Comparison of ENCODE assay signal across 12 cellular contexts in genomic region chr1:153652795-153653507, GRCh38. TPM values are rescaled to one million over a fixed set of nuclear protein-coding genes. Genes with fewer than 3 reads are reported as not detected.
A peak's percentile ranks its signal among the peaks of the same experiment; 100 is the strongest.
DNase-seq lines count a peak whose midpoint lies in the region; ATAC-seq and TF ChIP-seq lines count a peak whose summit lies in the region.
"Had no signal": no experiment of that assay in that cellular context is flagged by ENCODE, and none has a peak within 500 bp of the region (broad histone marks: within the 10 kb centered on the region; RNA-seq: fewer than 3 reads in every experiment).

No MANE protein-coding gene starts in this region.

- intact Hi-C loops in posterior cingulate gyrus (cut with DNase I) (loop anchor here (10.0 kb wide), 1 partner anchor 138 kb away; no protein-coding TSS in a partner anchor), dorsolateral prefrontal cortex (cut with DNase I) (no loop called here)

- H3K9me3 ChIP-seq in neutrophil, result no peaks in the 10 kb centered on the region
- H3K9me3 ChIP-seq in H9 (ENCODE audit: control insufficient read depth, low read depth, low read length), result no peaks in the 10 kb centered on the region

- H3K4ac ChIP-seq in H9 (ENCODE audit: low read depth, low read length), result no peak overlapping the region

- no peak overlapping the region for H2BK120ac ChIP-seq in H9 (ENCODE audit: low read depth, low read length, poor library complexity, severe bottlenecking)

- no peak overlapping the region for H2BK15ac ChIP-seq in H9 (ENCODE audit: low read depth, low read length)

- H2BK5ac ChIP-seq in H9 (ENCODE audit: insufficient read length, low read length), result no peak overlapping the region

- ATAC-seq in SK-N-SH treated with all-trans-retinoic acid at 6 μM for 48 hours, result peak; percentile 16

- H3K79me2 ChIP-seq in H9 (ENCODE audit: insufficient read depth, low read length), result no peaks in the 10 kb centered on the region

- no peak overlapping the region for H3K9ac ChIP-seq in H9 (ENCODE audit: extremely low read depth, insufficient read length, low read length)

- H2BK20ac ChIP-seq in H9 (ENCODE audit: low read depth, low read length, poor library complexity, severe bottlenecking), result no peak overlapping the region

- peak overlapping the region in 1 of 2 experiments; percentile 37 for H3K4me3 ChIP-seq in neutrophil (ENCODE audit: low read depth in 1 of 2, low read length in 1 of 2)
- no peak overlapping the region for H3K4me3 ChIP-seq in dorsolateral prefrontal cortex

- DNase-seq in CD1c-positive myeloid dendritic cell (ENCODE audit: extremely low spot score), result peak; percentile 68
- DNase-seq in fibroblast of peridontal ligament (ENCODE audit: extremely low read depth), result peak; percentile 34
- DNase-seq in posterior cingulate gyrus, result no peak
- DNase-seq in dorsolateral prefrontal cortex, result no peak
- no peak for DNase-seq in H9
- no peak for DNase-seq in iPS-NIHi7 (ENCODE audit: extremely low spot score)
- DNase-seq: cerebellar nuclear complex, KBM-7, NCI-H510A had no signal

- H4K5ac ChIP-seq in H9 (ENCODE audit: insufficient read length, low read depth, low read length), result no peak overlapping the region

- peaks cover under 1% of the 10 kb centered on the region in 2 experiments; a peak in 1 of 4 replicates for H3K4me1 Mint-ChIP-seq in H9

- no peak overlapping the region for H3K4me3 Mint-ChIP-seq in H9
- H3K4me3 Mint-ChIP-seq: T-helper 1 cell treated with Interleukin-12 subunit alpha and Interleukin-12 subunit beta and Interleukin-4 antibody, amounts not matched to agents 30 μg/mL and 1 μg/mL, for 36 hours had no signal

- no peaks in the 10 kb centered on the region for H3K79me1 ChIP-seq in H9 (ENCODE audit: insufficient read depth, low read depth, low read length, poor library complexity, severe bottlenecking)

- H4K8ac ChIP-seq in H9 (replicated peaks; ENCODE audit: insufficient read length, low read depth, low read length), result no peak overlapping the region

- H4K20me1 ChIP-seq in H9 (ENCODE audit: control insufficient read depth, insufficient read depth, insufficient read length), result no peaks in the 10 kb centered on the region

- H3K27ac ChIP-seq in neutrophil, result peak overlapping the region; percentile 53
- peak overlapping the region in 5 of 59 donors; percentile 2 to 39 (median 23) for H3K27ac ChIP-seq in dorsolateral prefrontal cortex
- H3K27ac ChIP-seq in H9 (ENCODE audit: insufficient read length, low read depth, low read length), result no peak overlapping the region

- H3K23me2 ChIP-seq in H9 (ENCODE audit: insufficient read length, low read depth, low read length, poor library complexity, severe bottlenecking), result no peaks in the 10 kb centered on the region

- H3T11ph ChIP-seq in H9 (ENCODE audit: low read length), result no peak overlapping the region

- H3K56ac ChIP-seq in H9 (ENCODE audit: insufficient read length, low read depth, low read length), result no peak overlapping the region

- no CpG with 5 or more reads among the region's 3 CpGs for WGBS in H9 (ENCODE audit: extremely low coverage, insufficient read length, low lambda C conversion rate)

- H2AK5ac ChIP-seq in H9 (ENCODE audit: insufficient read length, low read length), result no peak overlapping the region

- H3K9me3 Mint-ChIP-seq in H9, result no peaks in the 10 kb centered on the region; a peak in 1 of 5 replicates
- H3K9me3 Mint-ChIP-seq: T-helper 1 cell treated with Interleukin-12 subunit alpha and Interleukin-12 subunit beta and Interleukin-4 antibody, amounts not matched to agents 30 μg/mL and 1 μg/mL, for 36 hours had no signal

- peaks cover 4% of the 10 kb centered on the region; the same call in 1 of the 2 replicates for H3K27me3 Mint-ChIP-seq in H9 (ENCODE audit: low read depth)

- H3K18ac ChIP-seq in H9 (ENCODE audit: insufficient read length, low read depth, low read length), result no peak overlapping the region

- no peak overlapping the region for H4K91ac ChIP-seq in H9 (ENCODE audit: insufficient read length, low read depth, low read length)

- H3K27me3 ChIP-seq in neutrophil, result no peaks in the 10 kb centered on the region
- H3K27me3 ChIP-seq in dorsolateral prefrontal cortex, result no peaks in the 10 kb centered on the region
- H3K27me3 ChIP-seq in H9 (ENCODE audit: insufficient read depth, low read length), result no peaks in the 10 kb centered on the region

- no peak for TF ChIP-seq CTCF in neutrophil (IDR thresholded peaks at IDR 0.05)
- no peak for TF ChIP-seq CTCF in dorsolateral prefrontal cortex (IDR thresholded peaks at IDR 0.05 in 54 of 56, conservative IDR thresholded peaks at IDR 0.05 in 2 of 56; ENCODE audit: low read depth in 1 of 56, partially characterized antibody in 56 of 56)
- TF ChIP-seq CTCF in H9 (conservative IDR thresholded peaks at IDR 0.05), result no peak

- H3K4me1 ChIP-seq in neutrophil (ENCODE audit: control insufficient read depth in 1 of 2, insufficient read depth in 1 of 2, low read depth in 1 of 2, low read length in 1 of 2) (peaks cover 11 to 13% of the 10 kb centered on the region in 2 experiments), H9 (ENCODE audit: insufficient read depth, low read length) (no peaks in the 10 kb centered on the region)

- no peak overlapping the region for H3K27ac Mint-ChIP-seq in H9
- H3K27ac Mint-ChIP-seq: T-helper 1 cell treated with Interleukin-12 subunit alpha and Interleukin-12 subunit beta and Interleukin-4 antibody, amounts not matched to agents 30 μg/mL and 1 μg/mL, for 36 hours had no signal

- H2BK12ac ChIP-seq in H9 (ENCODE audit: insufficient read length, low read depth, low read length), result no peak overlapping the region

- no peaks in the 10 kb centered on the region for H3K36me3 ChIP-seq in neutrophil

- no peak overlapping the region for H2AFZ ChIP-seq in H9 (ENCODE audit: low read length)

- no peaks in the 10 kb centered on the region for H3K36me3 Mint-ChIP-seq in H9 (ENCODE audit: insufficient read depth in 1 of 3, low read depth in 3 of 3)

- H3K23ac ChIP-seq in H9 (ENCODE audit: insufficient read length, low read depth, low read length), result no peak overlapping the region

- H3K14ac ChIP-seq in H9 (ENCODE audit: insufficient read depth, low read length), result no peak overlapping the region; the same call in 1 of the 2 replicates

- no peak overlapping the region for H3K4me2 ChIP-seq in H9 (ENCODE audit: insufficient read depth, insufficient read length, low read length)

TF ChIP-seq in SK-N-SH treated with all-trans-retinoic acid at 6 μM for 48 hours, 23 proteins besides CTCF, POLR2A, EP300 and RAD21:
- TF ChIP-seq CSDC2 (CRISPR knock-in tag; IDR thresholded peaks at IDR 0.05) (no peak), TOX (CRISPR knock-in tag; IDR thresholded peaks at IDR 0.05; ENCODE audit: borderline replicate concordance) (no peak), ZNF565 (CRISPR knock-in tag; conservative IDR thresholded peaks at IDR 0.05; ENCODE audit: low read depth) (no peak), ZFP30 (CRISPR knock-in tag; IDR thresholded peaks at IDR 0.05) (no peak), OSR1 (CRISPR knock-in tag; IDR thresholded peaks at IDR 0.05) (no peak), POU6F1 (CRISPR knock-in tag; IDR thresholded peaks at IDR 0.05; ENCODE audit: borderline replicate concordance, low read depth) (no peak), ISL1 (CRISPR knock-in tag; IDR thresholded peaks at IDR 0.05) (no peak), ZNF70 (CRISPR knock-in tag; IDR thresholded peaks at IDR 0.05) (no peak), BACH2 (CRISPR knock-in tag; IDR thresholded peaks at IDR 0.05; ENCODE audit: borderline replicate concordance) (no peak), ZFP3 (CRISPR knock-in tag; IDR thresholded peaks at IDR 0.05) (no peak), ESRRG (CRISPR knock-in tag; IDR thresholded peaks at IDR 0.05) (no peak)

RNA-seq across cellular contexts. Expression of gene SNAPIN, which starts 5.6 kb away (rescaled TPM):
- total RNA-seq in dorsolateral prefrontal cortex (10 to 100 TPM; 29.9 to 50.4 (median 39.0) TPM), H9 (2021) (29.0 and 29.5 TPM in 2 replicates)

RNA-seq across cellular contexts. Expression of gene ILF2, which starts 17.8 kb away (rescaled TPM):
- total RNA-seq in dorsolateral prefrontal cortex, result 10 to 100 TPM; 45.0 to 84.5 (median 66.7) TPM
- total RNA-seq in H9 (2021), result 357 and 362 TPM in 2 replicates

RNA-seq across cellular contexts. Expression of gene CHTOP, which starts 19.1 kb away (rescaled TPM):
- total RNA-seq in dorsolateral prefrontal cortex, result 100 to 1,000 TPM in 1 of 120 experiments, 10 to 100 TPM in 119; 62.0 to 109 (median 76.4) TPM
- 126 and 129 TPM in 2 replicates for total RNA-seq in H9 (2021)

RNA-seq across cellular contexts. Expression of gene S100A1, which starts 24.7 kb away (rescaled TPM):
- 100 to 1,000 TPM; 162 to 726 (median 281) TPM for total RNA-seq in dorsolateral prefrontal cortex
- total RNA-seq in H9 (2021), result 1.1 TPM in 1 of 2 replicates, not detected in the other

RNA-seq across cellular contexts. Expression of gene NPR1, which starts 25.5 kb away (rescaled TPM):
- total RNA-seq in dorsolateral prefrontal cortex (1 to 10 TPM in 57 of 120 experiments, under 1 TPM in 63; 0.14 to 3.2 (median 0.97) TPM), H9 (2021) (8.6 and 8.9 TPM in 2 replicates)

Comparison
In these comparisons a context has a peak if more than half of its experiments do, and no peak if none do; other contexts are left out.
1. DNase-seq: peak in CD1c-positive myeloid dendritic cell (single experiment) and fibroblast of peridontal ligament (single experiment); none in posterior cingulate gyrus (0 of 10), dorsolateral prefrontal cortex (0 of 10), H9 (single experiment) and iPS-NIHi7 (single experiment).